Comparison of ENCODE assay signal across 12 cellular contexts in genomic region chr16:86520317-86521210, GRCh38. TPM values are rescaled to one million over a fixed set of nuclear protein-coding genes. Genes with fewer than 3 reads are reported as not detected.
DNase-seq lines count a peak whose midpoint lies in the region; ATAC-seq and TF ChIP-seq lines count a peak whose summit lies in the region.
"Had no signal": no experiment of that assay in that cellular context is flagged by ENCODE, and none has a peak within 500 bp of the region (broad histone marks: within the 10 kb centered on the region; RNA-seq: fewer than 3 reads in every experiment).

No MANE protein-coding gene starts in this region.

- intact Hi-C loops in esophagus muscularis mucosa (cut with DNase I) (loop anchor here (5.0 kb wide), 1 partner anchor 698 kb away; no protein-coding TSS in a partner anchor), sigmoid colon (cut with DNase I) (loop anchor here (1.0 to 2.0 kb wide), 2 partner anchors 447 to 702 kb away; no protein-coding TSS in a partner anchor)

- WGBS in esophagus muscularis mucosa, result 47% methylated on average over 24 of the region's 30 CpGs
- 49 to 50% methylated on average over 30 of the region's 30 CpGs for WGBS in sigmoid colon, 2 donors

- H3K27me3 ChIP-seq in DND-41 (ENCODE audit: insufficient read depth, low read length, poor library complexity), result no peaks in the 10 kb centered on the region
- peaks cover 0 to 30% (median 2%) of the 10 kb centered on the region in 4 donors for H3K27me3 ChIP-seq in esophagus muscularis mucosa
- peaks cover 3 to 6% (median 3%) of the 10 kb centered on the region in 3 donors for H3K27me3 ChIP-seq in sigmoid colon

- H2AFZ ChIP-seq in DND-41 (ENCODE audit: low read depth, low read length), result no peak overlapping the region

- ATAC-seq in DND-41 (ENCODE audit: insufficient read depth, low read depth), result no peak
- ATAC-seq in GM21528 (IDR thresholded peaks at IDR 0.05; ENCODE audit: low FRiP score, unreplicated experiment), result no peak

- H3K36me3 ChIP-seq in DND-41 (ENCODE audit: insufficient read depth, low read length) (no peaks in the 10 kb centered on the region), esophagus muscularis mucosa (peaks cover 0 to 3% (median 2%) of the 10 kb centered on the region in 4 donors), sigmoid colon (peaks cover 0 to 7% (median 0%) of the 10 kb centered on the region in 4 donors)
- H3K36me3 ChIP-seq: right atrium auricular region, tibial nerve had no signal

- DNase-seq in DND-41 (no peak), NB4 (ENCODE audit: low read depth) (peak; percentile 86), esophagus muscularis mucosa (ENCODE audit: extremely low spot score) (no peak), sigmoid colon (peak; percentile 74), midbrain (lab: John Stamatoyannopoulos, UW) (no peak), NCI-H1436 treated with DMSO at 0.1 percent for 48 hours (lab: John Stamatoyannopoulos, UW) (no peak), NCI-H187 (lab: John Stamatoyannopoulos, UW) (no peak)

- no peak for TF ChIP-seq EP300 in esophagus muscularis mucosa (IDR thresholded peaks at IDR 0.05)
- TF ChIP-seq EP300 in sigmoid colon (IDR thresholded peaks at IDR 0.05), result no peak

- no peak overlapping the region for H3K9ac ChIP-seq in DND-41 (ENCODE audit: low read depth, low read length)

- H3K4me2 ChIP-seq in DND-41 (ENCODE audit: insufficient read depth, low read length), result peak overlapping the region; percentile 26; the same call in 1 of the 2 replicates

- H4K20me1 ChIP-seq in DND-41 (ENCODE audit: insufficient read depth, low read length), result peaks cover 9% of the 10 kb centered on the region

- H3K4me3 ChIP-seq in DND-41 (ENCODE audit: low read depth in 1 of 2, low read length in 2 of 2) (no peak overlapping the region), NB4 (ENCODE audit: low read depth, low read length) (no peak overlapping the region), esophagus muscularis mucosa (peak overlapping the region; percentile 21 to 46 (median 35)), sigmoid colon (peak overlapping the region in 2 of 4 donors; percentile 29 to 37)
- H3K4me3 ChIP-seq: SK-N-MC had no signal

- H3K79me2 ChIP-seq in DND-41 (ENCODE audit: insufficient read depth, low read length), result no peaks in the 10 kb centered on the region

- TF ChIP-seq CTCF in DND-41 (IDR thresholded peaks at IDR 0.05; ENCODE audit: borderline replicate concordance, extremely low read depth, low read length, poor library complexity, severe bottlenecking) (no peak), NB4 (IDR thresholded peaks at IDR 0.05; ENCODE audit: low read depth, low read length) (no peak), esophagus muscularis mucosa (IDR thresholded peaks at IDR 0.05) (peak in 1 of 3 experiments; percentile 15), sigmoid colon (IDR thresholded peaks at IDR 0.05) (no peak)

- H3K27ac ChIP-seq in DND-41 (ENCODE audit: low read length) (no peak overlapping the region), esophagus muscularis mucosa (replicated peaks in 1 of 4) (peak overlapping the region in 1 of 4 donors; percentile 95), sigmoid colon (peak overlapping the region in 1 of 4 donors; percentile 100)
- H3K27ac ChIP-seq: right atrium auricular region, SK-N-MC, tibial nerve had no signal

- TF ChIP-seq POLR2A in NB4 (IDR thresholded peaks at IDR 0.05; ENCODE audit: extremely low read depth, insufficient read length) (no peak), esophagus muscularis mucosa (IDR thresholded peaks at IDR 0.05; ENCODE audit: low read depth) (no peak), sigmoid colon (IDR thresholded peaks at IDR 0.05) (no peak)

- H3K4me1 ChIP-seq in DND-41 (ENCODE audit: insufficient read depth, low read length), result peaks cover 5% of the 10 kb centered on the region; the same call in 1 of the 2 replicates
- peaks cover 12 to 63% (median 47%) of the 10 kb centered on the region in 4 donors for H3K4me1 ChIP-seq in esophagus muscularis mucosa
- peaks cover 0 to 45% (median 38%) of the 10 kb centered on the region in 4 donors for H3K4me1 ChIP-seq in sigmoid colon

- H3K9me3 ChIP-seq in DND-41 (ENCODE audit: insufficient read depth, low read length, severe bottlenecking) (no peaks in the 10 kb centered on the region), esophagus muscularis mucosa (no peaks in the 10 kb centered on the region), sigmoid colon (no peaks in the 10 kb centered on the region)
- H3K9me3 ChIP-seq: right atrium auricular region, tibial nerve had no signal

RNA-seq across cellular contexts. Expression of gene FOXF1, which starts 10.2 kb away (rescaled TPM):
- total RNA-seq in esophagus muscularis mucosa (10 to 100 TPM; 40.7 to 94.5 (median 69.3) TPM), sigmoid colon (10 to 100 TPM; 44.6 to 74.2 (median 59.3) TPM)
- polyA plus RNA-seq in sigmoid colon, result 1 to 10 TPM; 2.5 to 8.5 (median 4.8) TPM

RNA-seq across cellular contexts. Expression of gene MTHFSD, which starts 34.5 kb away (rescaled TPM):
- 10 to 100 TPM; 10.1 to 17.9 (median 15.5) TPM for total RNA-seq in esophagus muscularis mucosa
- total RNA-seq in sigmoid colon, result 10 to 100 TPM; 10.7 to 18.8 (median 11.9) TPM
- polyA plus RNA-seq in sigmoid colon, result 10 to 100 TPM in 1 of 3 donors, 1 to 10 TPM in 2; 5.5 to 12.9 (median 6.6) TPM

RNA-seq across cellular contexts. Expression of gene FOXC2, which starts 46.1 kb away (rescaled TPM):
- total RNA-seq in esophagus muscularis mucosa, result 1 to 10 TPM in 2 of 4 donors, under 1 TPM in 2; 0.71 to 1.7 (median 1.1) TPM
- total RNA-seq in sigmoid colon, result under 1 TPM; under 0.01 to 0.81 (median 0.39) TPM
- under 1 TPM in 2 of 3 donors, not detected in 1; 0.25 to 0.60 TPM for polyA plus RNA-seq in sigmoid colon
- total RNA-seq: mononuclear cell had no signal

RNA-seq across cellular contexts. Expression of gene FOXL1, which starts 57.8 kb away (rescaled TPM):
- under 1 TPM; 0.52 to 0.83 (median 0.69) TPM for total RNA-seq in esophagus muscularis mucosa
- under 1 TPM in 3 of 4 donors, not detected in 1; 0.14 to 0.36 (median 0.28) TPM for total RNA-seq in sigmoid colon
- 1 to 10 TPM in 1 of 3 donors, under 1 TPM in 2; 0.60 to 1.6 (median 0.80) TPM for polyA plus RNA-seq in sigmoid colon
- total RNA-seq: mononuclear cell had no signal

Comparison
In these comparisons a context has a peak if more than half of its experiments do, and no peak if none do; other contexts are left out.
1. DNase-seq: peak in NB4 (single experiment) and sigmoid colon (single experiment); none in DND-41 (single experiment), esophagus muscularis mucosa (single experiment), midbrain (single experiment), NCI-H1436 treated with DMSO at 0.1 percent for 48 hours (single experiment) and NCI-H187 (0 of 2).
2. H3K4me3 ChIP-seq: peak in esophagus muscularis mucosa (4 of 4); none in DND-41 (0 of 2) and NB4 (single experiment).